In genomic region chr14:32405856-32406255, GRCh38 we compare ENCODE assay signal across 1 cellular context.
TF ChIP-seq lines count a peak whose summit lies in the region.

No MANE protein-coding gene starts in this region.

TF ChIP-seq in WTC11, 78 proteins besides CTCF, POLR2A, EP300 and RAD21 (continued from another document):
- TF ChIP-seq ZNF512 (CRISPR knock-in tag; IDR thresholded peaks at IDR 0.05; ENCODE audit: borderline replicate concordance) = no peak
- TF ChIP-seq ARID4B (CRISPR knock-in tag; IDR thresholded peaks at IDR 0.05; ENCODE audit: borderline replicate concordance) = no peak
